ENCODE assay signal across 8 cellular contexts in the genomic region with DNA sequence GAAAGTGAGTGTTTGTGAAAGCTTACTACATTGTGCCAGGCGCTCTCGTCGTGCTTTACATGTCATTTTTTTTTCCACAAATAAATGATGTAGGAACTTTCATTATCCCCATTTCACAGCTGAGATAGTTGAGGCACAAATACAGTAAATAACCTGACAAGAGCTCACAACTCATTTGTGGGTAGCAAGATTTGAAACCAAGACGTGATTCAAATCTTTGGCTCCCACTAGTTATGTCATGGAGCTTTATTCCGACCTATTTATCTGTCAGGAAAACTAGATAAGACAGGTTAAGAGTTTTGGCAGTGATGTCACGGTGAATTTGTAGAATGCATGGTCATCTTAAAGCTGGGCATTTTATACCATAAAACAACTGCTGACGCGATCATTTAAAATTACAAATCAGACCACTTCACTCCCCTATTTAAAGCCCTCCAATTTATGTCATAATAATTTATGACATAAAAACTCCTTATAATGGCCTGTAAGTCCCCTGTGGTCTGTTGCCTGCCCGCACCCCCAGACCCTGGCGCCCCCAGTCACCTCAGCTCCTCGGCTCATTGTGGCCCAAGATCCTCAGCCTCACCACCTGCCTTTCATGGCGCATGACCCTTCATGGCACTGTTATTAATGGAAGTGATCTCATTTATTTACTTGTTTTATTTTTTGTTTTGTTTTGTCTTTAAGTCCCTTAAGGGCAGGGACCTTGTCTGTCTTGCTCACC. TPM values are rescaled to one million over a fixed set of nuclear protein-coding genes. Genes with fewer than 3 reads are reported as not detected.
DNase-seq lines count a peak whose midpoint lies in the region; FAIRE-seq and TF ChIP-seq lines count a peak whose summit lies in the region.

No MANE protein-coding gene starts in this region.

- H3K9me2 ChIP-seq in OCI-LY1 (ENCODE audit: low read depth, low read length) = no peaks in the 10 kb centered on the region

- no peaks in the 10 kb centered on the region for H3K9me3 ChIP-seq in OCI-LY1 (ENCODE audit: low read length)
- no peaks in the 10 kb centered on the region for H3K9me3 ChIP-seq in endothelial cell of umbilical vein (replicated peaks; ENCODE audit: control insufficient read depth, insufficient read depth, low read length)
- no peaks in the 10 kb centered on the region for H3K9me3 ChIP-seq in parathyroid adenoma (ENCODE audit: control insufficient read depth, low read length)

- H3K36me3 ChIP-seq in OCI-LY1 (ENCODE audit: insufficient read depth, low read length) (peaks cover 33% of the 10 kb centered on the region), endothelial cell of umbilical vein (ENCODE audit: control insufficient read depth in 2 of 2, extremely low read depth in 1 of 2, insufficient read depth in 2 of 2, low read length in 2 of 2) (peaks cover 4 to 5% of the 10 kb centered on the region in 2 experiments), parathyroid adenoma (ENCODE audit: control insufficient read depth, insufficient read depth, low read length) (no peaks in the 10 kb centered on the region)

- intact Hi-C loops in endothelial cell of umbilical vein (cut with micrococcal nuclease) = loop anchor here (1.0 to 5.0 kb wide), 3 partner anchors 55 to 338 kb away; partner anchors contain the start of gene ZSCAN30

- FAIRE-seq in endothelial cell of umbilical vein (lab: Jason Lieb, UNC) = no peak

- no peak for TF ChIP-seq POLR2A in endothelial cell of umbilical vein (IDR thresholded peaks at IDR 0.05; ENCODE audit: low read depth, low read length)

- no peaks in the 10 kb centered on the region for H3K9me1 ChIP-seq in endothelial cell of umbilical vein (replicated peaks; ENCODE audit: control insufficient read depth, extremely low read depth, insufficient read depth, low read length)

- no TSS peak for BruUV-seq in endothelial cell of umbilical vein (replicated peaks; lab: Mats Ljungman, UMichigan)

- CTCF ChIA-PET in endothelial cell of umbilical vein (lab: Charles Lee) = interaction anchor here (0.8 to 2.6 kb wide), 10 partner anchors 9 to 339 kb away, joined by 3 to 26 read pairs (median 4); partner anchors contain the start of genes ZNF397 and ZSCAN30

- DNase-seq in NCI-H2227 (lab: John Stamatoyannopoulos, UW; ENCODE audit: unreplicated experiment) (peak; percentile 12), NCI-H2227 treated with DMSO at 0.1 percent for 48 hours (lab: John Stamatoyannopoulos, UW) (no peak), endothelial cell of umbilical vein (ENCODE audit: low read depth, low spot score) (no peak), GM20000 (ENCODE audit: low spot score) (no peak), SW 1271 (lab: John Stamatoyannopoulos, UW) (no peak), GOT3 (lab: John Stamatoyannopoulos, UW) (no peak)

- TF ChIP-seq CTCF in OCI-LY1 (IDR thresholded peaks at IDR 0.05; ENCODE audit: low read length) (no peak), endothelial cell of umbilical vein (IDR thresholded peaks at IDR 0.05; ENCODE audit: extremely low read depth in 1 of 2, insufficient read depth in 1 of 2, low read depth in 1 of 2, low read length in 2 of 2) (no peak), parathyroid adenoma (IDR thresholded peaks at IDR 0.05) (no peak), GM20000 (IDR thresholded peaks at IDR 0.05; ENCODE audit: extremely low read depth, missing control alignments) (no peak)

- no peaks in the 10 kb centered on the region for H3F3A ChIP-seq in OCI-LY1 (ENCODE audit: insufficient read depth, low read length)

- peaks cover 26% of the 10 kb centered on the region for H3K4me1 ChIP-seq in OCI-LY1 (ENCODE audit: insufficient read depth, low read length, severe bottlenecking)
- H3K4me1 ChIP-seq in endothelial cell of umbilical vein (ENCODE audit: control insufficient read depth, extremely low read depth, insufficient read depth, low read length) = peaks cover 18% of the 10 kb centered on the region
- H3K4me1 ChIP-seq in parathyroid adenoma = peaks cover 15% of the 10 kb centered on the region

- H3K4me2 ChIP-seq in OCI-LY1 (ENCODE audit: low read length) = peak overlapping the region; percentile 79
- H3K4me2 ChIP-seq in endothelial cell of umbilical vein (ENCODE audit: insufficient read depth, low read length) = peak overlapping the region; percentile 97
- H3K4me2 ChIP-seq in parathyroid adenoma (ENCODE audit: low read length) = peak overlapping the region; percentile 86

- H3K27ac ChIP-seq in OCI-LY1 (ENCODE audit: low read depth, low read length, poor library complexity, severe bottlenecking) = peak overlapping the region; percentile 68
- peak overlapping the region; percentile 95 for H3K27ac ChIP-seq in endothelial cell of umbilical vein (ENCODE audit: insufficient read depth, low read depth, low read length)
- peak overlapping the region; percentile 99 for H3K27ac ChIP-seq in parathyroid adenoma

- H3K79me2 ChIP-seq in OCI-LY1 (ENCODE audit: insufficient read depth, low read length) (peaks cover 36% of the 10 kb centered on the region), endothelial cell of umbilical vein (ENCODE audit: control insufficient read depth, insufficient read depth, low read length) (peaks cover 43% of the 10 kb centered on the region), parathyroid adenoma (peaks cover 25% of the 10 kb centered on the region)

- H3K9ac ChIP-seq in OCI-LY1 (ENCODE audit: low read length) (peak overlapping the region; percentile 90), endothelial cell of umbilical vein (replicated peaks; ENCODE audit: extremely low read depth, insufficient read depth, low read length) (peak overlapping the region; percentile 99), parathyroid adenoma (no peak overlapping the region)

- H3K27me3 ChIP-seq in OCI-LY1 (ENCODE audit: insufficient read depth, low read length) (no peaks in the 10 kb centered on the region), endothelial cell of umbilical vein (ENCODE audit: control insufficient read depth in 2 of 2, insufficient read depth in 2 of 2, low read length in 2 of 2) (no peaks in the 10 kb centered on the region), parathyroid adenoma (ENCODE audit: control insufficient read depth, insufficient read depth, low read length) (no peaks in the 10 kb centered on the region)

- H3K4me3 ChIP-seq in OCI-LY1 (ENCODE audit: low read depth, low read length, poor library complexity, severe bottlenecking) = peak overlapping the region; percentile 83
- H3K4me3 ChIP-seq in endothelial cell of umbilical vein (replicated peaks in 1 of 3; ENCODE audit: insufficient read depth in 1 of 3, low read depth in 1 of 3, low read length in 3 of 3) = peak overlapping the region; percentile 69 to 97 (median 92)
- peak overlapping the region; percentile 99 for H3K4me3 ChIP-seq in parathyroid adenoma (ENCODE audit: low read depth, low read length)

- dilution Hi-C loops in endothelial cell of umbilical vein (cut with MboI; ENCODE audit: extremely low pct_ligation_motif_present, low sequenced_read_pairs) = no loop called here

- POLR2A ChIA-PET in endothelial cell of umbilical vein (lab: Charles Lee) = interaction anchor here (0.9 to 1.1 kb wide), 2 partner anchors 78 to 104 kb away, joined by 3 read pairs; partner anchors contain the start of gene ZNF397

- H2AFZ ChIP-seq in OCI-LY1 (ENCODE audit: low read length) (peak overlapping the region; percentile 93), endothelial cell of umbilical vein (ENCODE audit: low read depth, low read length) (peak overlapping the region; percentile 98), parathyroid adenoma (peak overlapping the region; percentile 94)

- peaks cover 5% of the 10 kb centered on the region; the same call in 1 of the 2 replicates for H4K20me1 ChIP-seq in OCI-LY1 (ENCODE audit: insufficient read depth, low read length)
- peaks cover 14% of the 10 kb centered on the region for H4K20me1 ChIP-seq in endothelial cell of umbilical vein (replicated peaks; ENCODE audit: control insufficient read depth, extremely low read depth, insufficient read depth, low read length)

TF ChIP-seq in endothelial cell of umbilical vein, 7 proteins besides CTCF, POLR2A, EP300 and RAD21 (continues in another document):
- no peak for TF ChIP-seq EZH2 (IDR thresholded peaks at IDR 0.05; ENCODE audit: borderline replicate concordance, low read depth, low read length, severe bottlenecking)
- TF ChIP-seq, protein P1, sequence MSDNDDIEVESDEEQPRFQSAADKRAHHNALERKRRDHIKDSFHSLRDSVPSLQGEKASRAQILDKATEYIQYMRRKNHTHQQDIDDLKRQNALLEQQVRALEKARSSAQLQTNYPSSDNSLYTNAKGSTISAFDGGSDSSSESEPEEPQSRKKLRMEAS (IDR thresholded peaks at IDR 0.05; ENCODE audit: insufficient read depth, insufficient read length) = no peak
- TF ChIP-seq POLR2AphosphoS5 (IDR thresholded peaks at IDR 0.05; ENCODE audit: insufficient read depth, low read depth, low read length) = no peak

RNA-seq across cellular contexts. Expression of gene ZNF24, which starts 0.7 kb away (rescaled TPM):
- total RNA-seq in endothelial cell of umbilical vein = 38.6 and 40.2 TPM in 2 replicates
- 7.0 and 10.3 TPM in 2 replicates for polyA plus RNA-seq in endothelial cell of umbilical vein
- 9.7 and 9.8 TPM in 2 replicates for polyA plus RNA-seq in endothelial cell of umbilical vein (2011; cell fraction: cytosol; rRNA removed)
- 22.2 and 26.8 TPM in 2 replicates for polyA plus RNA-seq in endothelial cell of umbilical vein (2011; cell fraction: nucleus; rRNA removed)
- 15.9 and 23.1 TPM in 2 replicates for polyA plus RNA-seq in endothelial cell of umbilical vein (2012)
- polyA minus RNA-seq in endothelial cell of umbilical vein = 34.9 and 43.1 TPM in 2 replicates
- polyA minus RNA-seq in endothelial cell of umbilical vein (2011; cell fraction: cytosol; rRNA and poly(A)+ RNA removed) = 14.1 TPM
- 24.6 and 35.3 TPM in 2 replicates for polyA minus RNA-seq in endothelial cell of umbilical vein (2011; cell fraction: nucleus; rRNA and poly(A)+ RNA removed)

RNA-seq across cellular contexts. Expression of gene ZNF396, which starts 32.2 kb away (rescaled TPM):
- total RNA-seq in endothelial cell of umbilical vein = 0.44 and 0.72 TPM in 2 replicates
- polyA plus RNA-seq in endothelial cell of umbilical vein = 0.14 and 0.28 TPM in 2 replicates
- 0.25 and 0.27 TPM in 2 replicates for polyA plus RNA-seq in endothelial cell of umbilical vein (2011; cell fraction: cytosol; rRNA removed)
- polyA plus RNA-seq in endothelial cell of umbilical vein (2011; cell fraction: nucleus; rRNA removed) = 0.42 and 0.90 TPM in 2 replicates
- polyA plus RNA-seq in endothelial cell of umbilical vein (2012) = 0.27 and 0.52 TPM in 2 replicates
- polyA minus RNA-seq in endothelial cell of umbilical vein = 0.68 and 0.98 TPM in 2 replicates
- not detected for polyA minus RNA-seq in endothelial cell of umbilical vein (2011; cell fraction: cytosol; rRNA and poly(A)+ RNA removed)
- 0.43 and 0.58 TPM in 2 replicates for polyA minus RNA-seq in endothelial cell of umbilical vein (2011; cell fraction: nucleus; rRNA and poly(A)+ RNA removed)

RNA-seq across cellular contexts. Expression of gene ZSCAN30, which starts 54.9 kb away (rescaled TPM):
- total RNA-seq in endothelial cell of umbilical vein = 14.6 and 18.0 TPM in 2 replicates
- 5.9 and 6.7 TPM in 2 replicates for polyA plus RNA-seq in endothelial cell of umbilical vein
- 5.7 and 6.5 TPM in 2 replicates for polyA plus RNA-seq in endothelial cell of umbilical vein (2011; cell fraction: cytosol; rRNA removed)
- 50.6 and 60.6 TPM in 2 replicates for polyA plus RNA-seq in endothelial cell of umbilical vein (2011; cell fraction: nucleus; rRNA removed)
- 12.5 and 13.5 TPM in 2 replicates for polyA plus RNA-seq in endothelial cell of umbilical vein (2012)
- 19.4 and 25.6 TPM in 2 replicates for polyA minus RNA-seq in endothelial cell of umbilical vein
- 1.2 TPM for polyA minus RNA-seq in endothelial cell of umbilical vein (2011; cell fraction: cytosol; rRNA and poly(A)+ RNA removed)
- 24.2 and 33.0 TPM in 2 replicates for polyA minus RNA-seq in endothelial cell of umbilical vein (2011; cell fraction: nucleus; rRNA and poly(A)+ RNA removed)
